24 cellular contexts compared by ENCODE assay signal in the genomic region with DNA sequence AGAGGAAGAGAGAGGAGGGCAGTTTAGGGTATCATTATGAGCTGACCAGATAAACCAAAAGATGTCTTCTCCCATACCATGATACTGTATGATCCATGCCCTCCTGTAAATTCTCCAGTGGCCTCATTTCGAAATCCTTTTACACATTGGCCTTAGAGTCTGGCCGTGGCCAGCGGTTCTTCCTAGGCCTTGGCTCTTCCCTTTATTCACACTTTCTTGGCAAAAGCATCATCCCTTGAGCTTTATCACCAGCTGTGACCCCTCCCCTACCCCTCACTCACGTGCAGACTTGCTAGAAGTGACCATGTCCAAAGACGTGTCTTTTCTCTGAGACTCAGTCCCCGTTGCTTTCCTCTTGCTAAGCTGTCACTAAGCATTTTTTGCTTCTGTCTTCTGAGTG. TPM values are rescaled to one million over a fixed set of nuclear protein-coding genes. Genes with fewer than 3 reads are reported as not detected.
DNase-seq lines count a peak whose midpoint lies in the region; TF ChIP-seq lines count a peak whose summit lies in the region.
"Had no signal": no experiment of that assay in that cellular context is flagged by ENCODE, and none has a peak within 500 bp of the region (broad histone marks: within the 10 kb centered on the region; RNA-seq: fewer than 3 reads in every experiment).

No MANE protein-coding gene starts in this region.

- no peak overlapping the region for H3K4me2 ChIP-seq in mammary epithelial cell (ENCODE audit: insufficient read depth, low read depth, low read length)
- no peak overlapping the region for H3K4me2 ChIP-seq in mesenchymal stem cell (ENCODE audit: low read length, poor library complexity, severe bottlenecking)

- no peak overlapping the region for H3K4me3 ChIP-seq in mammary epithelial cell (replicated peaks in 1 of 3; ENCODE audit: insufficient read depth in 1 of 3, low read depth in 2 of 3, low read length in 3 of 3)
- H3K4me3 ChIP-seq in ectodermal cell (ENCODE audit: insufficient read depth, low read depth, low read length), result no peak overlapping the region
- H3K4me3 ChIP-seq in mesenchymal stem cell (ENCODE audit: insufficient read depth in 1 of 2, low read depth in 1 of 2, low read length in 2 of 2), result peak overlapping the region in 1 of 2 experiments; percentile 11
- no peak overlapping the region for H3K4me3 ChIP-seq in skeletal muscle tissue (ENCODE audit: low read length in 3 of 3)
- H3K4me3 ChIP-seq: ovary, upper lobe of left lung had no signal

- H3K23ac ChIP-seq in mesenchymal stem cell (ENCODE audit: low read length in 2 of 2), result no peak overlapping the region

- H3K4me1 ChIP-seq in mammary epithelial cell (ENCODE audit: insufficient read depth, low read length), result no peaks in the 10 kb centered on the region
- H3K4me1 ChIP-seq in ectodermal cell (ENCODE audit: control insufficient read depth, insufficient read depth, low read length), result peaks cover 13% of the 10 kb centered on the region
- H3K4me1 ChIP-seq in mesenchymal stem cell (ENCODE audit: control insufficient read depth, insufficient read depth, low read depth, low read length), result peaks cover 2% of the 10 kb centered on the region
- peaks cover 0 to 5% (median 0%) of the 10 kb centered on the region in 3 donors for H3K4me1 ChIP-seq in skeletal muscle tissue (ENCODE audit: control insufficient read depth in 3 of 3, insufficient read depth in 3 of 3, low read length in 3 of 3)
- H3K4me1 ChIP-seq: upper lobe of left lung had no signal

- H2BK12ac ChIP-seq in mesenchymal stem cell (ENCODE audit: low read length in 2 of 2), result no peak overlapping the region

- H3K27me3 ChIP-seq in mammary epithelial cell (ENCODE audit: insufficient read depth, low read length) (no peaks in the 10 kb centered on the region), ectodermal cell (ENCODE audit: control insufficient read depth, insufficient read depth, low read length, poor library complexity, severe bottlenecking) (no peaks in the 10 kb centered on the region), mesenchymal stem cell (ENCODE audit: control insufficient read depth in 1 of 2, insufficient read depth in 1 of 2, low read length in 2 of 2) (no peaks in the 10 kb centered on the region), skeletal muscle tissue (ENCODE audit: control insufficient read depth in 3 of 3, insufficient read depth in 3 of 3, low read length in 3 of 3) (no peaks in the 10 kb centered on the region)
- H3K27me3 ChIP-seq: ovary, upper lobe of left lung had no signal

- no peaks in the 10 kb centered on the region for H3K79me2 ChIP-seq in mammary epithelial cell (ENCODE audit: insufficient read depth, low read length)

- BruUV-seq in MCF 10A (replicated peaks; lab: Mats Ljungman, UMichigan), result no TSS peak
- no TSS peak for BruUV-seq in mammary epithelial cell (replicated peaks; lab: Mats Ljungman, UMichigan)

- intact Hi-C loops in MCF 10A (cut with micrococcal nuclease) (no loop called here), mammary epithelial cell (cut with micrococcal nuclease) (no loop called here)

- no peak overlapping the region for H3K4me3 Mint-ChIP-seq in MCF 10A (ENCODE audit: unreplicated experiment)
- H3K4me3 Mint-ChIP-seq: activated naive CD4-positive, alpha-beta T cell treated with anti-CD3 and anti-CD28 coated beads, Interleukin-2, amount 10 ng/mL, durations not matched to agents 7 days and 5 days; activated T-cell treated with anti-CD3 and anti-CD28 coated beads, Interleukin-2, amount 50 U/mL, for 72 hours; CD8-positive, alpha-beta T cell; central memory CD8-positive, alpha-beta T cell; IgD-negative memory B cell; T-helper 17 cell had no signal

- DNase-seq in MCF 10A (ENCODE audit: unreplicated experiment) (no peak), mammary epithelial cell (no peak), mesenchymal stem cell (no peak), RPMI8226 (no peak), DMS153 (lab: John Stamatoyannopoulos, UW) (no peak)
- DNase-seq in stimulated activated CD8-positive, alpha-beta memory T cell treated with anti-CD3 and anti-CD28 coated beads, Interleukin-4, amount 100 ng/mL, for 48 hours, result no peak
- DNase-seq: activated CD4-positive, alpha-beta T cell treated with anti-CD3 and anti-CD28 coated beads for 4 hours; activated naive CD4-positive, alpha-beta T cell treated with anti-CD3 and anti-CD28 coated beads, Interleukin-2, amount 10 ng/mL, durations not matched to agents 7 days and 5 days; activated T-cell treated with anti-CD3 and anti-CD28 coated beads, Interleukin-2, amount 50 U/mL, for 72 hours; CD8-positive, alpha-beta T cell; glutamatergic neuron; kidney; NCI-H1105 treated with DMSO at 0.1 percent for 48 hours; NCI-H2029; ovary; SK-N-SH; stimulated activated CD4-positive, alpha-beta T cell treated with anti-CD3 and anti-CD28 coated beads, Interleukin-15, amount 100 ng/mL, for 24 hours; T-helper 17 cell; upper lobe of left lung had no signal

- H4K8ac ChIP-seq in mesenchymal stem cell (ENCODE audit: low read length), result no peak overlapping the region

- peaks cover 15% of the 10 kb centered on the region for H3K4me1 Mint-ChIP-seq in MCF 10A (ENCODE audit: insufficient read depth, unreplicated experiment)
- H3K4me1 Mint-ChIP-seq: activated naive CD4-positive, alpha-beta T cell treated with anti-CD3 and anti-CD28 coated beads, Interleukin-2, amount 10 ng/mL, durations not matched to agents 7 days and 5 days; central memory CD8-positive, alpha-beta T cell had no signal

- no peaks in the 10 kb centered on the region for H3K27me3 Mint-ChIP-seq in MCF 10A (ENCODE audit: insufficient read depth, unreplicated experiment)
- H3K27me3 Mint-ChIP-seq: activated naive CD4-positive, alpha-beta T cell treated with anti-CD3 and anti-CD28 coated beads, Interleukin-2, amount 10 ng/mL, durations not matched to agents 7 days and 5 days; central memory CD8-positive, alpha-beta T cell; IgD-negative memory B cell; T-helper 17 cell had no signal

- no peaks in the 10 kb centered on the region for H3K36me3 Mint-ChIP-seq in MCF 10A (ENCODE audit: insufficient read depth, unreplicated experiment)
- H3K36me3 Mint-ChIP-seq: activated naive CD4-positive, alpha-beta T cell treated with anti-CD3 and anti-CD28 coated beads, Interleukin-2, amount 10 ng/mL, durations not matched to agents 7 days and 5 days had no signal

- H3K9me3 ChIP-seq in mammary epithelial cell (replicated peaks; ENCODE audit: insufficient read depth, low read length) (no peaks in the 10 kb centered on the region), ectodermal cell (ENCODE audit: control insufficient read depth, low read length) (no peaks in the 10 kb centered on the region), mesenchymal stem cell (ENCODE audit: control insufficient read depth, low read length) (no peaks in the 10 kb centered on the region), skeletal muscle tissue (ENCODE audit: control insufficient read depth in 3 of 3, low read length in 3 of 3) (no peaks in the 10 kb centered on the region)
- H3K9me3 ChIP-seq: ovary, SK-N-SH, upper lobe of left lung had no signal

- H3K18ac ChIP-seq in mesenchymal stem cell (ENCODE audit: low read depth in 1 of 2, low read length in 2 of 2), result no peak overlapping the region

- no peak overlapping the region for H3K14ac ChIP-seq in mesenchymal stem cell (ENCODE audit: low read length in 2 of 2)

- H2AFZ ChIP-seq in mammary epithelial cell (ENCODE audit: low read depth, low read length) (no peak overlapping the region), mesenchymal stem cell (ENCODE audit: low read depth, low read length) (no peak overlapping the region)

- peak overlapping the region; percentile 35 for H3K27ac Mint-ChIP-seq in MCF 10A (ENCODE audit: low read depth, unreplicated experiment)
- H3K27ac Mint-ChIP-seq: activated naive CD4-positive, alpha-beta T cell treated with anti-CD3 and anti-CD28 coated beads, Interleukin-2, amount 10 ng/mL, durations not matched to agents 7 days and 5 days; activated T-cell treated with anti-CD3 and anti-CD28 coated beads, Interleukin-2, amount 50 U/mL, for 72 hours; CD8-positive, alpha-beta T cell; T-helper 17 cell had no signal

- CTCF ChIA-PET in MCF 10A (lab: Yijun Ruan, JAX), result interaction anchor here (0.6 to 1.1 kb wide), 2 partner anchors 8 to 56 kb away, joined by 4 read pairs; no protein-coding TSS in a partner anchor
- CTCF ChIA-PET in mammary epithelial cell (lab: Charles Lee; ENCODE audit: low non-redundant PET), result no interaction called here

- H4K20me1 ChIP-seq in mammary epithelial cell (ENCODE audit: insufficient read depth, low read length), result no peaks in the 10 kb centered on the region

- dilution Hi-C loops in mammary epithelial cell (cut with HindIII; ENCODE audit: low sequenced_read_pairs), result no loop called here

- peaks cover 36% of the 10 kb centered on the region for H3K79me1 ChIP-seq in mesenchymal stem cell (replicated peaks; ENCODE audit: low read length, poor library complexity, severe bottlenecking)

- WGBS in mammary epithelial cell (ENCODE audit: low coverage, missing lambda C conversion rate), result 89% methylated on average over 6 of the region's 6 CpGs
- WGBS in ectodermal cell, 2 experiments, result 87 to 91% methylated on average over 6 of the region's 6 CpGs
- WGBS in mesenchymal stem cell, result 95% methylated on average over 6 of the region's 6 CpGs

- no peak overlapping the region for H2BK120ac ChIP-seq in mesenchymal stem cell (ENCODE audit: low read depth, low read length)

- H3K9me3 Mint-ChIP-seq in MCF 10A (ENCODE audit: unreplicated experiment), result no peaks in the 10 kb centered on the region
- H3K9me3 Mint-ChIP-seq: activated naive CD4-positive, alpha-beta T cell treated with anti-CD3 and anti-CD28 coated beads, Interleukin-2, amount 10 ng/mL, durations not matched to agents 7 days and 5 days; activated T-cell treated with anti-CD3 and anti-CD28 coated beads, Interleukin-2, amount 50 U/mL, for 72 hours; CD8-positive, alpha-beta T cell; central memory CD8-positive, alpha-beta T cell; IgD-negative memory B cell had no signal

- H3K9ac ChIP-seq in mammary epithelial cell (ENCODE audit: insufficient read depth, low read length) (no peak overlapping the region), mesenchymal stem cell (ENCODE audit: low read length) (peak overlapping the region; percentile 41), skeletal muscle tissue (ENCODE audit: low read depth in 1 of 3, low read length in 3 of 3) (no peak overlapping the region)
- H3K9ac ChIP-seq: SK-N-SH had no signal

- no peak overlapping the region for H2BK15ac ChIP-seq in mesenchymal stem cell (ENCODE audit: low read depth, poor library complexity, severe bottlenecking)

- POLR2A ChIA-PET in MCF 10A (lab: Yijun Ruan, JAX), result interaction anchor here (3.1 kb wide), 1 partner anchor 22 kb away, joined by 16 read pairs; a partner anchor contains a TSS

- no peak overlapping the region for H2BK5ac ChIP-seq in mesenchymal stem cell (ENCODE audit: low read depth, low read length, poor library complexity, severe bottlenecking)

- H3K27ac ChIP-seq in mammary epithelial cell (ENCODE audit: insufficient read depth, low read depth, low read length) (no peak overlapping the region), ectodermal cell (ENCODE audit: insufficient read depth, low read depth, low read length, poor library complexity, severe bottlenecking) (peak overlapping the region; percentile 47), mesenchymal stem cell (ENCODE audit: low read length, poor library complexity, severe bottlenecking) (no peak overlapping the region), skeletal muscle tissue (ENCODE audit: low read depth, low read length) (peak overlapping the region; percentile 28)
- H3K27ac ChIP-seq: 22Rv1, ovary, upper lobe of left lung had no signal

- H3K4ac ChIP-seq in mesenchymal stem cell (ENCODE audit: low read depth in 1 of 2, low read length in 2 of 2), result no peak overlapping the region

- no peaks in the 10 kb centered on the region for H3K36me3 ChIP-seq in mammary epithelial cell (ENCODE audit: insufficient read depth, low read length)
- H3K36me3 ChIP-seq in ectodermal cell (ENCODE audit: control insufficient read depth, insufficient read depth, low read length), result no peaks in the 10 kb centered on the region
- H3K36me3 ChIP-seq in mesenchymal stem cell (ENCODE audit: control insufficient read depth in 1 of 2, insufficient read depth in 2 of 2, low read depth in 1 of 2, low read length in 2 of 2), result peaks cover 16 to 18% of the 10 kb centered on the region in 2 experiments
- no peaks in the 10 kb centered on the region for H3K36me3 ChIP-seq in skeletal muscle tissue (ENCODE audit: control insufficient read depth in 3 of 3, insufficient read depth in 3 of 3, low read length in 3 of 3)
- H3K36me3 ChIP-seq: ovary had no signal

- TF ChIP-seq CTCF in MCF 10A (IDR thresholded peaks at IDR 0.05; ENCODE audit: unreplicated experiment), result no peak
- no peak for TF ChIP-seq CTCF in mammary epithelial cell (conservative IDR thresholded peaks at IDR 0.05 in 1 of 2, IDR thresholded peaks at IDR 0.05 in 1 of 2; ENCODE audit: extremely low read depth in 1 of 2, insufficient read depth in 1 of 2, low read depth in 1 of 2, low read length in 2 of 2)

- in situ Hi-C loops in mammary epithelial cell (cut with MboI; ENCODE audit: low sequenced_read_pairs in 2 of 2), result no loop called here

- no peak overlapping the region for H4K91ac ChIP-seq in mesenchymal stem cell (ENCODE audit: low read length)

- no peak overlapping the region for H2AK5ac ChIP-seq in mesenchymal stem cell (ENCODE audit: low read length, severe bottlenecking)

RNA-seq across cellular contexts. Expression of a gene that starts 22.8 kb away (rescaled TPM):
- total RNA-seq in MCF 10A (2022) (21.3 and 36.5 TPM in 2 replicates), mammary epithelial cell (10 to 100 TPM; 22.6 to 31.2 TPM), skeletal muscle tissue (7.8 TPM)
- 13.7 TPM for polyA plus RNA-seq in mammary epithelial cell
- polyA minus RNA-seq in mammary epithelial cell, result 74.2 TPM
- polyA plus RNA-seq in ectodermal cell (2013, experiment 1 of 4), result 22.0 TPM
- 29.5 TPM for polyA plus RNA-seq in ectodermal cell (2013, experiment 2 of 4)
- polyA plus RNA-seq in ectodermal cell (2013, experiment 3 of 4), result 18.2 TPM
- 19.5 TPM for polyA plus RNA-seq in ectodermal cell (2013, experiment 4 of 4)
- polyA plus RNA-seq in mesenchymal stem cell (2013, experiment 1 of 2), result 9.5 TPM
- 8.8 TPM for polyA plus RNA-seq in mesenchymal stem cell (2013, experiment 2 of 2)

RNA-seq across cellular contexts. Expression of a gene that starts 23.0 kb away (rescaled TPM):
- total RNA-seq in MCF 10A (2022) (38.1 and 52.3 TPM in 2 replicates), mammary epithelial cell (10 to 100 TPM; 75.8 to 78.3 TPM), skeletal muscle tissue (48.0 TPM)
- polyA plus RNA-seq in mammary epithelial cell, result 30.8 TPM
- 116 TPM for polyA minus RNA-seq in mammary epithelial cell
- polyA plus RNA-seq in ectodermal cell (2013, experiment 1 of 4), result 94.6 TPM
- polyA plus RNA-seq in ectodermal cell (2013, experiment 2 of 4), result 116 TPM
- 75.9 TPM for polyA plus RNA-seq in ectodermal cell (2013, experiment 3 of 4)
- 85.6 TPM for polyA plus RNA-seq in ectodermal cell (2013, experiment 4 of 4)
- polyA plus RNA-seq in mesenchymal stem cell (2013, experiment 1 of 2), result 31.7 TPM
- polyA plus RNA-seq in mesenchymal stem cell (2013, experiment 2 of 2), result 29.8 TPM

Comparison
In these comparisons a context has a peak if more than half of its experiments do, and no peak if none do; other contexts are left out.
1. H3K27ac ChIP-seq: peak in ectodermal cell (single experiment) and skeletal muscle tissue (single experiment); none in mammary epithelial cell (single experiment) and mesenchymal stem cell (single experiment).